11 cellular contexts compared by ENCODE assay signal in genomic region chr12:45231515-45232145, GRCh38. TPM values are rescaled to one million over a fixed set of nuclear protein-coding genes. Genes with fewer than 3 reads are reported as not detected.
DNase-seq lines count a peak whose midpoint lies in the region; ATAC-seq, FAIRE-seq and TF ChIP-seq lines count a peak whose summit lies in the region.
"Had no signal": no experiment of that assay in that cellular context is flagged by ENCODE, and none has a peak within 500 bp of the region (broad histone marks: within the 10 kb centered on the region; RNA-seq: fewer than 3 reads in every experiment).

No MANE protein-coding gene starts in this region.

- no peaks in the 10 kb centered on the region for H3K36me3 ChIP-seq in GM23248 (ENCODE audit: low read depth)

- peak overlapping the region; percentile 99 for H3K27ac ChIP-seq in GM23248

- POLR2A ChIA-PET in naive thymus-derived CD8-positive, alpha-beta T cell (lab: Charles Lee) = no interaction called here

- H3K4me3 ChIP-seq in GM23248 (peak overlapping the region; percentile 15; the same call in 1 of the 2 replicates), epithelial cell of esophagus (ENCODE audit: low read length) (no peak overlapping the region)

- 20% methylated on average over 3 of the region's 3 CpGs for WGBS in GM23248 (ENCODE audit: low coverage in 1 of 2, low lambda C conversion rate in 2 of 2, missing lambda C conversion rate in 2 of 2), 2 experiments

- peak overlapping the region; percentile 39 for H3K9ac ChIP-seq in GM23248

- no peak for ATAC-seq in naive thymus-derived CD8-positive, alpha-beta T cell

- no peaks in the 10 kb centered on the region for H3K27me3 ChIP-seq in GM23248 (replicated peaks; ENCODE audit: insufficient read depth)

- no peaks in the 10 kb centered on the region for H3K9me2 ChIP-seq in GM23248 (ENCODE audit: insufficient read depth)

- FAIRE-seq in RCC 7860 (lab: Jason Lieb, UNC) (peak; percentile 76), GM12892 (lab: Jason Lieb, UNC) (no peak)
- FAIRE-seq: endometrium had no signal

- H3K9me3 ChIP-seq in GM23248 (ENCODE audit: low read depth) = no peaks in the 10 kb centered on the region

- H3K36me3 Mint-ChIP-seq in naive thymus-derived CD8-positive, alpha-beta T cell = peaks cover 0 to 24% (median 0%) of the 10 kb centered on the region in 3 donors

- H3K4me1 ChIP-seq in GM23248 (ENCODE audit: insufficient read depth) = peaks cover 52% of the 10 kb centered on the region

- peak overlapping the region; percentile 71 for H3K4me2 ChIP-seq in GM23248 (ENCODE audit: unreplicated experiment)

- no peak for TF ChIP-seq CTCF in epithelial cell of esophagus (IDR thresholded peaks at IDR 0.05; ENCODE audit: insufficient read depth, low read depth, low read length, missing control alignments)

- no peak overlapping the region for H3K4me3 Mint-ChIP-seq in naive thymus-derived CD8-positive, alpha-beta T cell

- DNase-seq in GM23248 (peak; percentile 82), RCC 7860 (ENCODE audit: low spot score) (peak; percentile 41), epithelial cell of esophagus (ENCODE audit: low read depth) (peak; percentile 40), renal cortical epithelial cell (ENCODE audit: low read depth) (peak; percentile 69), anterior cingulate cortex (lab: John Stamatoyannopoulos, UW) (no peak), GM12892 (ENCODE audit: insufficient read length) (no peak)
- no peak for DNase-seq in naive thymus-derived CD8-positive, alpha-beta T cell
- DNase-seq in NK-92 treated with Interleukin-12 subunit alpha and Interleukin-12 subunit beta, amount 100 ng/mL, for 24 hours (lab: John Stamatoyannopoulos, UW) = no peak
- DNase-seq: activated CD4-positive, alpha-beta T cell treated with anti-CD3 and anti-CD28 coated beads for 48 hours; NCI-H2081 treated with DMSO at 0.1 percent for 48 hours had no signal

- no peak overlapping the region for H3K27ac Mint-ChIP-seq in naive thymus-derived CD8-positive, alpha-beta T cell

- no peak for TF ChIP-seq POLR2A in GM12892 (IDR thresholded peaks at IDR 0.05; ENCODE audit: low read depth, low read length)

- no peaks in the 10 kb centered on the region for H3K27me3 Mint-ChIP-seq in naive thymus-derived CD8-positive, alpha-beta T cell

- H4K20me1 ChIP-seq in GM23248 (ENCODE audit: insufficient read depth) = no peaks in the 10 kb centered on the region

- H2AFZ ChIP-seq in GM23248 = 0 out of 2 replicates have a peak overlapping the region, but pooled peaks have one; percentile 25

- H3K9me3 Mint-ChIP-seq in naive thymus-derived CD8-positive, alpha-beta T cell = peaks cover 0 to 3% (median 0%) of the 10 kb centered on the region in 9 donors

- H3F3A ChIP-seq in GM23248 (ENCODE audit: insufficient read depth) = peaks cover 58% of the 10 kb centered on the region

- peaks cover 62% of the 10 kb centered on the region for H3K79me2 ChIP-seq in GM23248 (ENCODE audit: insufficient read depth)

- peaks cover 18 to 39% (median 26%) of the 10 kb centered on the region in 4 donors for H3K4me1 Mint-ChIP-seq in naive thymus-derived CD8-positive, alpha-beta T cell

- in situ Hi-C loops in GM23248 (cut with MboI) = no loop called here

RNA-seq across cellular contexts. Expression of gene ANO6, which starts 15.7 kb away (rescaled TPM):
- total RNA-seq in GM23248 (2014; rRNA removed; shearing (Covaris generic)) = 65.4 and 75.4 TPM in 2 replicates
- 48.4 and 50.1 TPM in 2 replicates for polyA plus RNA-seq in GM23248 (2016; fragmentation: Nextera tagmentation; extraction: Ambion mirVana)
- total RNA-seq in renal cortical epithelial cell = 82.7 and 96.2 TPM in 2 replicates
- 23.9 TPM for polyA plus RNA-seq in GM12892 (2012; ENCODE audit: missing spikeins)
- 10 to 100 TPM; 17.1 to 17.5 TPM for total RNA-seq in naive thymus-derived CD8-positive, alpha-beta T cell
- polyA plus RNA-seq in naive thymus-derived CD8-positive, alpha-beta T cell = 10 to 100 TPM; 13.4 to 18.6 (median 18.0) TPM

Comparison
In these comparisons a context has a peak if more than half of its experiments do, and no peak if none do; other contexts are left out.
1. DNase-seq: peak in GM23248 (single experiment), RCC 7860 (single experiment), epithelial cell of esophagus (single experiment) and renal cortical epithelial cell (single experiment); none in anterior cingulate cortex (0 of 58), GM12892 (single experiment), naive thymus-derived CD8-positive, alpha-beta T cell (0 of 10) and NK-92 treated with Interleukin-12 subunit alpha and Interleukin-12 subunit beta, amount 100 ng/mL, for 24 hours (single experiment).